27 cellular contexts compared by ENCODE assay signal in genomic region chr17:43946766-43947165, GRCh38. TPM values are rescaled to one million over a fixed set of nuclear protein-coding genes. Genes with fewer than 3 reads are reported as not detected.
DNase-seq lines count a peak whose midpoint lies in the region; ATAC-seq and TF ChIP-seq lines count a peak whose summit lies in the region.
"Had no signal": no experiment of that assay in that cellular context is flagged by ENCODE, and none has a peak within 500 bp of the region (broad histone marks: within the 10 kb centered on the region; RNA-seq: fewer than 3 reads in every experiment).

No MANE protein-coding gene starts in this region.

- no peak overlapping the region for H2BK12ac ChIP-seq in neuronal stem cell (ENCODE audit: low read length)

- no peak overlapping the region for H3K23ac ChIP-seq in neuronal stem cell (ENCODE audit: low read depth, low read length, poor library complexity)

- WGBS in neuronal stem cell (ENCODE audit: extremely low coverage in 2 of 2, insufficient read length in 2 of 2, insufficient replicate concordance in 1 of 2), 2 donors: no CpG with 5 or more reads among the region's 4 CpGs

- no peaks in the 10 kb centered on the region for H3K9me3 ChIP-seq in BLaER1 treated with 17β-estradiol and CSF1 and Interleukin-3, amounts not matched to agents 10 nM and 100 nM (replicated peaks in 1 of 11)
- H3K9me3 ChIP-seq in neuronal stem cell (replicated peaks in 1 of 2; ENCODE audit: control insufficient read depth in 2 of 2, insufficient read depth in 1 of 2, low read depth in 1 of 2, low read length in 2 of 2) (no peaks in the 10 kb centered on the region), left ventricle myocardium inferior (replicated peaks) (no peaks in the 10 kb centered on the region)
- H3K9me3 ChIP-seq: SK-N-SH had no signal

- H3K4ac ChIP-seq in neuronal stem cell (ENCODE audit: low read length): no peak overlapping the region

- no peak overlapping the region for H2BK120ac ChIP-seq in neuronal stem cell (ENCODE audit: low read depth, low read length)

- H3K14ac ChIP-seq in neuronal stem cell (ENCODE audit: low read length): no peak overlapping the region

- no peak overlapping the region for H3K4me3 ChIP-seq in BLaER1 treated with 17β-estradiol and CSF1 and Interleukin-3, amounts not matched to agents 10 nM and 100 nM
- H3K4me3 ChIP-seq in neuronal stem cell (ENCODE audit: low read length in 2 of 2) (no peak overlapping the region), left ventricle myocardium inferior (no peak overlapping the region)

- H3K4me1 Mint-ChIP-seq in HFFc6 (ENCODE audit: low read depth): peaks cover 27% of the 10 kb centered on the region

- no peaks in the 10 kb centered on the region for H3K79me1 ChIP-seq in neuronal stem cell (ENCODE audit: low read depth, low read length)

- H3K27me3 ChIP-seq in BLaER1 treated with 17β-estradiol and CSF1 and Interleukin-3, amounts not matched to agents 10 nM and 100 nM: peaks cover under 1 to 12% (median 4%) of the 10 kb centered on the region in 11 experiments; a peak in 20 of 22 replicates
- H3K27me3 ChIP-seq in neuronal stem cell (ENCODE audit: control insufficient read depth in 3 of 3, insufficient read depth in 3 of 3, low read depth in 1 of 3, low read length in 3 of 3): peaks cover 0 to 68% (median 12%) of the 10 kb centered on the region in 3 experiments
- H3K27me3 ChIP-seq in left ventricle myocardium inferior (ENCODE audit: low read depth): peaks cover 62% of the 10 kb centered on the region

- peaks cover 15 to 42% (median 26%) of the 10 kb centered on the region in 10 experiments; a peak in 19 of 20 replicates for H3K4me1 ChIP-seq in BLaER1 treated with 17β-estradiol and CSF1 and Interleukin-3, amounts not matched to agents 10 nM and 100 nM
- H3K4me1 ChIP-seq in neuronal stem cell (ENCODE audit: control insufficient read depth in 2 of 2, insufficient read depth in 1 of 2, low read depth in 1 of 2, low read length in 2 of 2): peaks cover 2 to 13% of the 10 kb centered on the region in 2 donors
- H3K4me1 ChIP-seq in left ventricle myocardium inferior: no peaks in the 10 kb centered on the region

- no peak overlapping the region for H3K27ac ChIP-seq in BLaER1 treated with 17β-estradiol and CSF1 and Interleukin-3, amounts not matched to agents 10 nM and 100 nM
- H3K27ac ChIP-seq in neuronal stem cell (replicated peaks; ENCODE audit: low read length): no peak overlapping the region
- H3K27ac ChIP-seq in left ventricle myocardium inferior (replicated peaks): no peak overlapping the region
- H3K27ac ChIP-seq: RWPE1 had no signal

- no peak; the same call in 2 of the 3 replicates for ATAC-seq in SK-N-SH treated with all-trans-retinoic acid at 6 μM for 48 hours
- ATAC-seq: HepG2, T-helper 17 cell had no signal

- H3K9ac ChIP-seq in BLaER1 treated with 17β-estradiol and CSF1 and Interleukin-3, amounts not matched to agents 10 nM and 100 nM: no peak overlapping the region
- no peak overlapping the region for H3K9ac ChIP-seq in neuronal stem cell (ENCODE audit: low read depth, low read length, poor library complexity)
- H3K9ac ChIP-seq: SK-N-SH had no signal

- H3K36me3 ChIP-seq in BLaER1 treated with 17β-estradiol and CSF1 and Interleukin-3, amounts not matched to agents 10 nM and 100 nM: no peaks in the 10 kb centered on the region
- H3K36me3 ChIP-seq in neuronal stem cell (replicated peaks in 1 of 2; ENCODE audit: control insufficient read depth in 2 of 2, insufficient read depth in 2 of 2, low read length in 2 of 2): no peaks in the 10 kb centered on the region
- no peaks in the 10 kb centered on the region for H3K36me3 ChIP-seq in left ventricle myocardium inferior

- H4K20me1 ChIP-seq in BLaER1 treated with 17β-estradiol and CSF1 and Interleukin-3, amounts not matched to agents 10 nM and 100 nM: no peaks in the 10 kb centered on the region

- intact Hi-C loops in left ventricle myocardium inferior (cut with micrococcal nuclease): loop anchor here (10.0 kb wide), 1 partner anchor 48 kb away; no protein-coding TSS in a partner anchor

- H2BK15ac ChIP-seq in neuronal stem cell (ENCODE audit: low read length): no peak overlapping the region

- H3K27me3 Mint-ChIP-seq in HFFc6 (ENCODE audit: insufficient read depth): peaks cover 26% of the 10 kb centered on the region

- H2AK5ac ChIP-seq in neuronal stem cell (ENCODE audit: low read depth, low read length): no peak overlapping the region

- H3K4me2 ChIP-seq in BLaER1 treated with 17β-estradiol and CSF1 and Interleukin-3, amounts not matched to agents 10 nM and 100 nM: peak overlapping the region; percentile 20 to 66 (median 45); a peak in 20 of 22 replicates
- H3K4me2 ChIP-seq in neuronal stem cell (ENCODE audit: insufficient read depth, low read length, poor library complexity, severe bottlenecking): no peak overlapping the region
- H3K4me2 ChIP-seq: SK-N-SH had no signal

- H2BK5ac ChIP-seq in neuronal stem cell (ENCODE audit: low read length): no peak overlapping the region

- 0 out of 2 replicates have a peak, but pooled peaks have one; percentile 1 for TF ChIP-seq CTCF in HFFc6 (IDR thresholded peaks at IDR 0.05)
- TF ChIP-seq CTCF in left ventricle myocardium inferior (IDR thresholded peaks at IDR 0.05; ENCODE audit: borderline replicate concordance): no peak

- H3K18ac ChIP-seq in neuronal stem cell (ENCODE audit: low read length): peak overlapping the region; percentile 40

- H3K27ac Mint-ChIP-seq in HFFc6: no peak overlapping the region
- H3K27ac Mint-ChIP-seq: T-helper 17 cell had no signal

- no peak overlapping the region for H4K8ac ChIP-seq in neuronal stem cell (ENCODE audit: low read depth, low read length)

- H3K36me3 Mint-ChIP-seq in HFFc6 (ENCODE audit: low read depth): no peaks in the 10 kb centered on the region
- H3K36me3 Mint-ChIP-seq: CD14-positive monocyte had no signal

- no peak for DNase-seq in HFFc6
- peak; percentile 73 for DNase-seq in SK-N-DZ (ENCODE audit: low spot score)
- DNase-seq in neuronal stem cell (ENCODE audit: low spot score): no peak
- no peak for DNase-seq in DMS79 (lab: John Stamatoyannopoulos, UW)
- DNase-seq in left ventricle myocardium inferior: no peak
- DNase-seq: CD8-positive, alpha-beta memory T cell; DMS 273 treated with DMSO at 0.1 percent for 48 hours; DMS79 treated with DMSO at 0.1 percent for 48 hours; GF-D8; Kasumi-1; NCI-H1048; NCI-H1694; NCI-H2029 treated with DMSO at 0.1 percent for 48 hours; NCI-H524; NCI-H748 treated with DMSO at 0.1 percent for 48 hours; SHP77; SK-N-SH; T-helper 17 cell had no signal

- H4K91ac ChIP-seq in neuronal stem cell (ENCODE audit: low read depth, low read length, poor library complexity): no peak overlapping the region

- no peak overlapping the region for H2AFZ ChIP-seq in neuronal stem cell (ENCODE audit: low read length)

- no peaks in the 10 kb centered on the region for H3K9me3 Mint-ChIP-seq in HFFc6
- H3K9me3 Mint-ChIP-seq: CD8-positive, alpha-beta memory T cell had no signal

- H3K4me3 Mint-ChIP-seq in HFFc6: no peak overlapping the region
- H3K4me3 Mint-ChIP-seq: CD8-positive, alpha-beta memory T cell; T-helper 17 cell had no signal

TF ChIP-seq in SK-N-SH treated with all-trans-retinoic acid at 6 μM for 48 hours, 23 proteins besides CTCF, POLR2A, EP300 and RAD21:
- TF ChIP-seq ISL1 (CRISPR knock-in tag; IDR thresholded peaks at IDR 0.05): no peak
- TF ChIP-seq CSRNP3 (CRISPR knock-in tag; IDR thresholded peaks at IDR 0.05): no peak
- TF ChIP-seq TCF4 (CRISPR knock-in tag; IDR thresholded peaks at IDR 0.05; ENCODE audit: borderline replicate concordance): no peak

RNA-seq across cellular contexts. Expression of gene PPY, which starts 4.5 kb away (rescaled TPM):
- not detected for total RNA-seq in HFFc6 (2021; fragmentation: NEBNext Ultra II Directional; extraction: Animal tissue kit (Norgen Biotek cat#: 25700))
- polyA plus RNA-seq in SK-N-DZ (2014; cell fraction: cytosol; rRNA removed): 99.5 and 123 TPM in 2 replicates
- polyA plus RNA-seq in SK-N-DZ (2014; cell fraction: nucleus; rRNA removed): 54.4 and 69.0 TPM in 2 replicates
- polyA plus RNA-seq in neuronal stem cell (2013, experiment 1 of 2): not detected
- polyA plus RNA-seq in neuronal stem cell (2013, experiment 2 of 2): not detected
- total RNA-seq in left ventricle myocardium inferior: not detected
- total RNA-seq: A673; CD8-positive, alpha-beta memory T cell; H1; HepG2; HT1080; MCF 10A; T-helper 17 cell had no signal
- polyA plus RNA-seq: CD14-positive monocyte; CD8-positive, alpha-beta memory T cell; HepG2; SK-N-SH had no signal

RNA-seq across cellular contexts. Expression of gene PYY, which starts 7.0 kb away (rescaled TPM):
- total RNA-seq in HFFc6 (2021; fragmentation: NEBNext Ultra II Directional; extraction: Animal tissue kit (Norgen Biotek cat#: 25700)): under 1 TPM in 1 of 6 experiments, not detected in 5; 0.43 TPM
- polyA plus RNA-seq in SK-N-DZ (2014; cell fraction: cytosol; rRNA removed): 5.0 and 5.9 TPM in 2 replicates
- 0.73 and 2.0 TPM in 2 replicates for polyA plus RNA-seq in SK-N-DZ (2014; cell fraction: nucleus; rRNA removed)
- polyA plus RNA-seq in neuronal stem cell (2013, experiment 1 of 2): 0.70 TPM
- 0.65 TPM for polyA plus RNA-seq in neuronal stem cell (2013, experiment 2 of 2)
- not detected for total RNA-seq in left ventricle myocardium inferior
- total RNA-seq: A673; CD8-positive, alpha-beta memory T cell; HepG2; HT1080; MCF 10A; T-helper 17 cell had no signal
- polyA plus RNA-seq: CD14-positive monocyte; CD8-positive, alpha-beta memory T cell had no signal

RNA-seq across cellular contexts. Expression of gene MPP2, which starts 39.4 kb away (rescaled TPM):
- total RNA-seq in HFFc6 (2021; fragmentation: NEBNext Ultra II Directional; extraction: Animal tissue kit (Norgen Biotek cat#: 25700)): 1 to 10 TPM in 3 of 6 experiments, under 1 TPM in 3; 0.62 to 1.3 (median 1.0) TPM
- polyA plus RNA-seq in SK-N-DZ (2014; cell fraction: cytosol; rRNA removed): 10.6 and 13.0 TPM in 2 replicates
- 8.4 and 11.4 TPM in 2 replicates for polyA plus RNA-seq in SK-N-DZ (2014; cell fraction: nucleus; rRNA removed)
- 13.6 TPM for polyA plus RNA-seq in neuronal stem cell (2013, experiment 1 of 2)
- 14.1 TPM for polyA plus RNA-seq in neuronal stem cell (2013, experiment 2 of 2)
- total RNA-seq in left ventricle myocardium inferior: 12.1 TPM
- total RNA-seq: MCF 10A had no signal
- polyA plus RNA-seq: CD14-positive monocyte had no signal

RNA-seq across cellular contexts. Expression of gene NAGS, which starts 57.7 kb away (rescaled TPM):
- total RNA-seq in HFFc6 (2021; fragmentation: NEBNext Ultra II Directional; extraction: Animal tissue kit (Norgen Biotek cat#: 25700)): 1 to 10 TPM in 3 of 6 experiments, under 1 TPM in 3; 0.63 to 1.1 (median 0.91) TPM
- polyA plus RNA-seq in SK-N-DZ (2014; cell fraction: cytosol; rRNA removed): 2.3 and 2.6 TPM in 2 replicates
- 1.2 and 3.4 TPM in 2 replicates for polyA plus RNA-seq in SK-N-DZ (2014; cell fraction: nucleus; rRNA removed)
- polyA plus RNA-seq in neuronal stem cell (2013, experiment 1 of 2): 1.6 TPM
- polyA plus RNA-seq in neuronal stem cell (2013, experiment 2 of 2): 1.4 TPM
- 0.11 TPM for total RNA-seq in left ventricle myocardium inferior
